Comparison of ENCODE assay signal across 9 cellular contexts in genomic region chr11:75345455-75346224, GRCh38. TPM values are rescaled to one million over a fixed set of nuclear protein-coding genes. Genes with fewer than 3 reads are reported as not detected.
A peak's percentile ranks its signal among the peaks of the same experiment; 100 is the strongest.
DNase-seq lines count a peak whose midpoint lies in the region; ATAC-seq and TF ChIP-seq lines count a peak whose summit lies in the region.
"Had no signal": no experiment of that assay in that cellular context is flagged by ENCODE, and none has a peak within 500 bp of the region (broad histone marks: within the 10 kb centered on the region; RNA-seq: fewer than 3 reads in every experiment).

No MANE protein-coding gene starts in this region.

- TF ChIP-seq CTCF in CD8-positive, alpha-beta T cell (IDR thresholded peaks at IDR 0.05) = no peak
- no peak for TF ChIP-seq CTCF in neutrophil (IDR thresholded peaks at IDR 0.05)

- peaks cover 96% of the 10 kb centered on the region for H3K4me1 Mint-ChIP-seq in CD8-positive, alpha-beta T cell (ENCODE audit: low read depth)

- CTCF ChIA-PET in CD8-positive, alpha-beta T cell (lab: Charles Lee) = interaction anchor here (0.6 to 1.9 kb wide), 3 partner anchors 39 to 65 kb away, joined by 3 to 5 read pairs (median 3); no protein-coding TSS in a partner anchor

- H3K27ac Mint-ChIP-seq in CD8-positive, alpha-beta T cell = peak overlapping the region; percentile 90

- peaks cover 96% of the 10 kb centered on the region for H3K4me1 ChIP-seq in CD8-positive, alpha-beta T cell (ENCODE audit: insufficient read depth, low read length)
- peaks cover 78 to 96% of the 10 kb centered on the region in 2 experiments for H3K4me1 ChIP-seq in neutrophil (ENCODE audit: control insufficient read depth in 1 of 2, insufficient read depth in 1 of 2, low read depth in 1 of 2, low read length in 1 of 2)

- H3K27me3 ChIP-seq in CD8-positive, alpha-beta T cell (ENCODE audit: insufficient read depth, low read length) = no peaks in the 10 kb centered on the region
- H3K27me3 ChIP-seq in neutrophil = no peaks in the 10 kb centered on the region

- H3K36me3 ChIP-seq in CD8-positive, alpha-beta T cell (ENCODE audit: insufficient read depth, low read length) = no peaks in the 10 kb centered on the region
- H3K36me3 ChIP-seq in neutrophil = no peaks in the 10 kb centered on the region

- no peak for DNase-seq in CD8-positive, alpha-beta T cell
- DNase-seq in NCI-H510A (lab: John Stamatoyannopoulos, UW) (no peak), NCI-H446 treated with DMSO at 0.1 percent for 48 hours (lab: John Stamatoyannopoulos, UW) (no peak)
- DNase-seq: activated effector memory CD4-positive, alpha-beta T cell treated with anti-CD3 and anti-CD28 coated beads, Interleukin-2, amount 50 U/mL, for 16 hours had no signal

- no peak overlapping the region for H3K4me3 ChIP-seq in CD8-positive, alpha-beta T cell (ENCODE audit: low read depth, low read length)
- H3K4me3 ChIP-seq in neutrophil (ENCODE audit: low read depth in 1 of 2, low read length in 1 of 2) = no peak overlapping the region

- H3K27me3 Mint-ChIP-seq in CD8-positive, alpha-beta T cell (ENCODE audit: low read depth) = no peaks in the 10 kb centered on the region

- no peak overlapping the region for H3K27ac ChIP-seq in CD8-positive, alpha-beta T cell (ENCODE audit: low read depth, low read length)
- H3K27ac ChIP-seq in cingulate gyrus (ENCODE audit: low read depth, low read length) (peak overlapping the region; percentile 89), neutrophil (peak overlapping the region; percentile 90)

- intact Hi-C loops in CD8-positive, alpha-beta T cell (cut with DNase I, micrococcal nuclease) = loop anchor here in 1 of 2 experiments (5.0 kb wide), 1 partner anchor 68 kb away; no protein-coding TSS in a partner anchor

- no peaks in the 10 kb centered on the region for H3K9me3 Mint-ChIP-seq in CD8-positive, alpha-beta T cell

- H3K4me3 Mint-ChIP-seq in CD8-positive, alpha-beta T cell = peak overlapping the region; percentile 32

- POLR2A ChIA-PET in CD8-positive, alpha-beta T cell (lab: Charles Lee) = interaction anchor here (0.6 kb wide), 1 partner anchor 21 kb away, joined by 4 read pairs; no protein-coding TSS in a partner anchor

- H3K36me3 Mint-ChIP-seq in CD8-positive, alpha-beta T cell = peaks cover 2% of the 10 kb centered on the region

- no peak for ATAC-seq in CD8-positive, alpha-beta T cell
- ATAC-seq in HG03108 (IDR thresholded peaks at IDR 0.05; ENCODE audit: unreplicated experiment) = peak; percentile 42
- ATAC-seq in GM18511 (IDR thresholded peaks at IDR 0.05; ENCODE audit: unreplicated experiment) = no peak
- ATAC-seq in HG03460 (IDR thresholded peaks at IDR 0.05; ENCODE audit: unreplicated experiment) = no peak

- no peaks in the 10 kb centered on the region for H3K9me3 ChIP-seq in CD8-positive, alpha-beta T cell (ENCODE audit: low read length)
- H3K9me3 ChIP-seq in neutrophil = no peaks in the 10 kb centered on the region

RNA-seq across cellular contexts. Expression of gene ARRB1, which starts 5.8 kb away (rescaled TPM):
- total RNA-seq in CD8-positive, alpha-beta T cell = 10 to 100 TPM; 25.1 to 26.5 TPM

RNA-seq across cellular contexts. Expression of gene RPS3, which starts 53.7 kb away (rescaled TPM):
- total RNA-seq in CD8-positive, alpha-beta T cell = 1,000 to 10,000 TPM; 4,683 to 5,039 TPM
